In genomic region chr21:29073222-29074006, GRCh38 we compare ENCODE assay signal across 1 cellular context.
TF ChIP-seq lines count a peak whose summit lies in the region.

A gene with protein sequence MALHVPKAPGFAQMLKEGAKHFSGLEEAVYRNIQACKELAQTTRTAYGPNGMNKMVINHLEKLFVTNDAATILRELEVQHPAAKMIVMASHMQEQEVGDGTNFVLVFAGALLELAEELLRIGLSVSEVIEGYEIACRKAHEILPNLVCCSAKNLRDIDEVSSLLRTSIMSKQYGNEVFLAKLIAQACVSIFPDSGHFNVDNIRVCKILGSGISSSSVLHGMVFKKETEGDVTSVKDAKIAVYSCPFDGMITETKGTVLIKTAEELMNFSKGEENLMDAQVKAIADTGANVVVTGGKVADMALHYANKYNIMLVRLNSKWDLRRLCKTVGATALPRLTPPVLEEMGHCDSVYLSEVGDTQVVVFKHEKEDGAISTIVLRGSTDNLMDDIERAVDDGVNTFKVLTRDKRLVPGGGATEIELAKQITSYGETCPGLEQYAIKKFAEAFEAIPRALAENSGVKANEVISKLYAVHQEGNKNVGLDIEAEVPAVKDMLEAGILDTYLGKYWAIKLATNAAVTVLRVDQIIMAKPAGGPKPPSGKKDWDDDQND (minus strand): TSS chr21:29073648. CDS start chr21:29073590, 58 bp downstream.

TF ChIP-seq in H1, 55 proteins besides CTCF, POLR2A, EP300 and RAD21 (continued from another document):
- TF ChIP-seq PHF8 (conservative IDR thresholded peaks at IDR 0.05; ENCODE audit: low read depth, low read length) (peak; percentile 92), CEBPB (IDR thresholded peaks at IDR 0.05; ENCODE audit: low read depth, low read length) (no peak), TBP (IDR thresholded peaks at IDR 0.05; ENCODE audit: low read depth, low read length) (peak; percentile 83), SP4 (IDR thresholded peaks at IDR 0.05; ENCODE audit: low read length) (no peak), GABPA (IDR thresholded peaks at IDR 0.05; ENCODE audit: borderline replicate concordance, insufficient read depth, low read length) (no peak), TCF12 (IDR thresholded peaks at IDR 0.05; ENCODE audit: low read depth, low read length) (no peak), BRCA1 (IDR thresholded peaks at IDR 0.05; ENCODE audit: low read depth, low read length) (peak; percentile 94), JUN (IDR thresholded peaks at IDR 0.05; ENCODE audit: low read depth, low read length) (no peak), RBBP5 (IDR thresholded peaks at IDR 0.05; ENCODE audit: borderline replicate concordance, low read depth, low read length) (0 out of 2 replicates have a peak, but pooled peaks have one; percentile 82), ZNF274 (IDR thresholded peaks at IDR 0.05; ENCODE audit: borderline replicate concordance, extremely low read depth, low read length) (no peak), KDM5A (IDR thresholded peaks at IDR 0.05; ENCODE audit: low read length) (peak; percentile 54; the same call in 1 of the 2 replicates), BACH1 (IDR thresholded peaks at IDR 0.05; ENCODE audit: low read length) (no peak; the same call in 1 of the 2 replicates), POU5F1 (IDR thresholded peaks at IDR 0.05; ENCODE audit: low read depth, low read length) (no peak), RFX5 (IDR thresholded peaks at IDR 0.05; ENCODE audit: borderline replicate concordance, low read depth, low read length) (no peak), SIX5 (IDR thresholded peaks at IDR 0.05; ENCODE audit: low read depth, low read length) (no peak), MAX (IDR thresholded peaks at IDR 0.05) (peak; percentile 69), RNF2 (IDR thresholded peaks at IDR 0.05; ENCODE audit: borderline replicate concordance, low read depth, low read length, missing control alignments, poor library complexity, severe bottlenecking) (no peak), BCL11A (IDR thresholded peaks at IDR 0.05; ENCODE audit: low read depth in 2 of 2, low read length in 2 of 2) (no peak), TAF7 (optimal IDR thresholded peaks at IDR 0.05; ENCODE audit: borderline replicate concordance, low read depth, low read length) (peak; percentile 74), ASH2L (IDR thresholded peaks at IDR 0.05; ENCODE audit: low read length) (peak; percentile 90), TAF1 (IDR thresholded peaks at IDR 0.05; ENCODE audit: low read depth, low read length) (peak; percentile 97), CBX5 (IDR thresholded peaks at IDR 0.05; ENCODE audit: low read depth, low read length) (no peak), MAFK (IDR thresholded peaks at IDR 0.05; ENCODE audit: low read depth, low read length) (no peak), CHD2 (IDR thresholded peaks at IDR 0.05; ENCODE audit: low read length) (peak; percentile 99), NRF1 (IDR thresholded peaks at IDR 0.05; ENCODE audit: low read depth, low read length) (peak; percentile 64), SAP30 (IDR thresholded peaks at IDR 0.05; ENCODE audit: insufficient read depth, insufficient replicate concordance, low read length) (peak; percentile 17), JUND (IDR thresholded peaks at IDR 0.05; ENCODE audit: low read length) (no peak), POLR2AphosphoS5 (IDR thresholded peaks at IDR 0.05; ENCODE audit: low read depth, low read length) (peak; percentile 98), CTBP2 (IDR thresholded peaks at IDR 0.05; ENCODE audit: borderline replicate concordance, insufficient read depth, insufficient read length, low read length) (no peak), RXRA (IDR thresholded peaks at IDR 0.05; ENCODE audit: insufficient read depth, low read depth, low read length) (no peak), TEAD4 (IDR thresholded peaks at IDR 0.05; ENCODE audit: low read depth, low read length) (no peak), CHD7 (IDR thresholded peaks at IDR 0.05; ENCODE audit: insufficient replicate concordance, low read length) (no peak), SIN3A (conservative IDR thresholded peaks at IDR 0.05 in 1 of 2, IDR thresholded peaks at IDR 0.05 in 1 of 2; ENCODE audit: low read depth in 1 of 2, low read length in 2 of 2) (peak in 1 of 2 experiments; percentile 61; a peak in 2 of 4 replicates), SP1 (IDR thresholded peaks at IDR 0.05; ENCODE audit: low read depth, low read length) (no peak; the same call in 1 of the 2 replicates), CREB1 (IDR thresholded peaks at IDR 0.05) (peak; percentile 9; the same call in 1 of the 2 replicates), E2F6 (IDR thresholded peaks at IDR 0.05) (no peak), HDAC2 (IDR thresholded peaks at IDR 0.05; ENCODE audit: borderline replicate concordance in 1 of 2, low read depth in 2 of 2, low read length in 2 of 2) (0 out of 4 replicates have a peak, but pooled peaks of 1 of the 2 experiments have one; percentile 31), CHD1 (IDR thresholded peaks at IDR 0.05; ENCODE audit: low read depth, low read length) (no peak)
- TF ChIP-seq, protein P1, sequence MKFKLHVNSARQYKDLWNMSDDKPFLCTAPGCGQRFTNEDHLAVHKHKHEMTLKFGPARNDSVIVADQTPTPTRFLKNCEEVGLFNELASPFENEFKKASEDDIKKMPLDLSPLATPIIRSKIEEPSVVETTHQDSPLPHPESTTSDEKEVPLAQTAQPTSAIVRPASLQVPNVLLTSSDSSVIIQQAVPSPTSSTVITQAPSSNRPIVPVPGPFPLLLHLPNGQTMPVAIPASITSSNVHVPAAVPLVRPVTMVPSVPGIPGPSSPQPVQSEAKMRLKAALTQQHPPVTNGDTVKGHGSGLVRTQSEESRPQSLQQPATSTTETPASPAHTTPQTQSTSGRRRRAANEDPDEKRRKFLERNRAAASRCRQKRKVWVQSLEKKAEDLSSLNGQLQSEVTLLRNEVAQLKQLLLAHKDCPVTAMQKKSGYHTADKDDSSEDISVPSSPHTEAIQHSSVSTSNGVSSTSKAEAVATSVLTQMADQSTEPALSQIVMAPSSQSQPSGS (IDR thresholded peaks at IDR 0.05; ENCODE audit: low read length), result no peak
